ENCODE assay signal across 33 cellular contexts in the genomic region with DNA sequence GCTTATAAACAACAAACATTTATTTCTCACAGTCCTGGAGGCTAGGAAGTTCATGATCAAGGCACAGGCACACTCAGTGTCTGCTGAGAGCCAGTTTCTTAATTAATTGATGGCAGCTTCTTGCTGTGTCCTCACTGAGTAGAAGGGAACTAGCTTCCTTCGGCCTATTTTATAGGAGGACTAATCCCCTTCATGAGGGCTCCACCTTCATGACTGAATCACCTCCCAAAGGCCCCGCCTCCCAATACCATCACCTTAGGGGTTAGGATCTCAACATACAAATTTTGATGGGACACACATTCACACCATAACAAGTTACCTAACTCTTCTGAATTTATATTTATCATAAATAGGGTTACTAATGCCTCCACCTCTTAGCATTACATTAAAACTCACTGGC.
"Had no signal": no experiment of that assay in that cellular context is flagged by ENCODE, and none has a peak within 500 bp of the region (broad histone marks: within the 10 kb centered on the region; RNA-seq: fewer than 3 reads in every experiment).

No MANE protein-coding gene starts in this region.

- H3K9me3 Mint-ChIP-seq: activated CD4-positive, alpha-beta memory T cell treated with anti-CD3 and anti-CD28 coated beads, Interleukin-2, amount 10 ng/mL, durations not matched to agents 7 days and 5 days; activated naive CD4-positive, alpha-beta T cell treated with anti-CD3 and anti-CD28 coated beads, Interleukin-2, amount 10 ng/mL, durations not matched to agents 7 days and 5 days; activated naive CD8-positive, alpha-beta T cell treated with anti-CD3 and anti-CD28 coated beads, Interleukin-2, amount 10 ng/mL, durations not matched to agents 7 days and 5 days; activated T-cell treated with anti-CD3 and anti-CD28 coated beads, Interleukin-2, amount 50 U/mL, for 24 hours; brain; effector memory CD8-positive, alpha-beta T cell; natural killer cell treated with Interleukin-12 subunit alpha and Interleukin-12 subunit beta and Interleukin-15 and Interleukin-18, amount 100 ng/mL, for 72 hours; stimulated activated naive CD8-positive, alpha-beta T cell treated with anti-CD3 and anti-CD28 coated beads, Interleukin-15, Interleukin-2, amounts not matched to agents 100 ng/mL and 50 ng/mL, for 24 hours had no signal

- ATAC-seq: activated CD4-positive, CD25-positive, alpha-beta regulatory T cell treated with anti-CD3 and anti-CD28 coated beads, Interleukin-2, amount 50 U/mL, for 24 hours; effector memory CD8-positive, alpha-beta T cell; heart right ventricle; left lung; lower lobe of right lung; natural killer cell treated with Interleukin-12 subunit alpha and Interleukin-12 subunit beta and Interleukin-15 and Interleukin-18, amount 100 ng/mL, for 72 hours; pancreas; sciatic nerve had no signal

- H3K27ac ChIP-seq: ascending aorta, coronary artery, dorsolateral prefrontal cortex, esophagus muscularis mucosa, heart right ventricle, left lung, lower lobe of right lung, pancreas, prostate gland, skin epidermis, thoracic aorta, uterus, VCaP had no signal

- H3K27ac Mint-ChIP-seq: activated CD4-positive, alpha-beta memory T cell treated with anti-CD3 and anti-CD28 coated beads, Interleukin-2, amount 10 ng/mL, durations not matched to agents 7 days and 5 days; activated naive CD4-positive, alpha-beta T cell treated with anti-CD3 and anti-CD28 coated beads, Interleukin-2, amount 10 ng/mL, durations not matched to agents 7 days and 5 days; activated naive CD8-positive, alpha-beta T cell treated with anti-CD3 and anti-CD28 coated beads, Interleukin-2, amount 10 ng/mL, durations not matched to agents 7 days and 5 days; activated T-cell treated with anti-CD3 and anti-CD28 coated beads, Interleukin-2, amount 50 U/mL, for 24 hours; effector memory CD8-positive, alpha-beta T cell; natural killer cell treated with Interleukin-12 subunit alpha and Interleukin-12 subunit beta and Interleukin-15 and Interleukin-18, amount 100 ng/mL, for 72 hours; stimulated activated naive CD8-positive, alpha-beta T cell treated with anti-CD3 and anti-CD28 coated beads, Interleukin-15, Interleukin-2, amounts not matched to agents 100 ng/mL and 50 ng/mL, for 24 hours had no signal

- DNase-seq: activated CD4-positive, alpha-beta memory T cell treated with anti-CD3 and anti-CD28 coated beads, Interleukin-2, amount 10 ng/mL, durations not matched to agents 7 days and 5 days; activated CD4-positive, alpha-beta T cell treated with anti-CD3 and anti-CD28 coated beads for 48 hours; activated CD8-positive, alpha-beta memory T cell treated with anti-CD3 and anti-CD28 coated beads, Interleukin-2, amount 50 U/mL, for 48 hours; activated gamma-delta T cell; activated naive CD4-positive, alpha-beta T cell treated with anti-CD3 and anti-CD28 coated beads, Interleukin-2, amount 10 ng/mL, durations not matched to agents 7 days and 5 days; activated naive CD8-positive, alpha-beta T cell treated with anti-CD3 and anti-CD28 coated beads, Interleukin-2, amount 10 ng/mL, durations not matched to agents 7 days and 5 days; activated T-cell treated with anti-CD3 and anti-CD28 coated beads, Interleukin-2, amount 50 U/mL, for 24 hours; dorsolateral prefrontal cortex; effector memory CD8-positive, alpha-beta T cell; foreskin melanocyte; heart right ventricle; left lung; lower lobe of right lung; mesenchymal stem cell; pancreas; retina; stimulated activated CD4-positive, alpha-beta T cell treated with anti-CD3 and anti-CD28 coated beads, Interleukin-12 subunit alpha, Interleukin-12 subunit beta, amount 100 ng/mL, for 4 hours; stimulated activated CD4-positive, alpha-beta T cell treated with anti-CD3 and anti-CD28 coated beads, Interleukin-4, amount 100 ng/mL, for 1 hour; uterus had no signal

- H3K9me3 ChIP-seq: ascending aorta, esophagus muscularis mucosa, heart right ventricle, left lung, lower lobe of right lung, pancreas, prostate gland, thoracic aorta, uterus had no signal

- H3K36me3 ChIP-seq: ascending aorta, esophagus muscularis mucosa, left lung, lower lobe of right lung, pancreas, prostate gland, thoracic aorta, uterus had no signal

- H3K36me3 Mint-ChIP-seq: natural killer cell treated with Interleukin-12 subunit alpha and Interleukin-12 subunit beta and Interleukin-15 and Interleukin-18, amount 100 ng/mL, for 72 hours had no signal

- FAIRE-seq: endothelial cell of umbilical vein, pancreas had no signal

- H3K4me3 ChIP-seq: ascending aorta, coronary artery, dorsolateral prefrontal cortex, esophagus muscularis mucosa, heart right ventricle, left lung, lower lobe of right lung, pancreas, prostate gland, skin epidermis, thoracic aorta, uterus had no signal

- H3K27me3 Mint-ChIP-seq: activated CD4-positive, alpha-beta memory T cell treated with anti-CD3 and anti-CD28 coated beads, Interleukin-2, amount 10 ng/mL, durations not matched to agents 7 days and 5 days; activated naive CD4-positive, alpha-beta T cell treated with anti-CD3 and anti-CD28 coated beads, Interleukin-2, amount 10 ng/mL, durations not matched to agents 7 days and 5 days; activated naive CD8-positive, alpha-beta T cell treated with anti-CD3 and anti-CD28 coated beads, Interleukin-2, amount 10 ng/mL, durations not matched to agents 7 days and 5 days; activated T-cell treated with anti-CD3 and anti-CD28 coated beads, Interleukin-2, amount 50 U/mL, for 24 hours; brain; natural killer cell treated with Interleukin-12 subunit alpha and Interleukin-12 subunit beta and Interleukin-15 and Interleukin-18, amount 100 ng/mL, for 72 hours; stimulated activated naive CD8-positive, alpha-beta T cell treated with anti-CD3 and anti-CD28 coated beads, Interleukin-15, Interleukin-2, amounts not matched to agents 100 ng/mL and 50 ng/mL, for 24 hours; type B pancreatic cell had no signal

- H3K4me3 Mint-ChIP-seq: activated CD4-positive, alpha-beta memory T cell treated with anti-CD3 and anti-CD28 coated beads, Interleukin-2, amount 10 ng/mL, durations not matched to agents 7 days and 5 days; activated naive CD4-positive, alpha-beta T cell treated with anti-CD3 and anti-CD28 coated beads, Interleukin-2, amount 10 ng/mL, durations not matched to agents 7 days and 5 days; activated naive CD8-positive, alpha-beta T cell treated with anti-CD3 and anti-CD28 coated beads, Interleukin-2, amount 10 ng/mL, durations not matched to agents 7 days and 5 days; activated T-cell treated with anti-CD3 and anti-CD28 coated beads, Interleukin-2, amount 50 U/mL, for 24 hours; brain; effector memory CD8-positive, alpha-beta T cell; natural killer cell treated with Interleukin-12 subunit alpha and Interleukin-12 subunit beta and Interleukin-15 and Interleukin-18, amount 100 ng/mL, for 72 hours; stimulated activated naive CD8-positive, alpha-beta T cell treated with anti-CD3 and anti-CD28 coated beads, Interleukin-15, Interleukin-2, amounts not matched to agents 100 ng/mL and 50 ng/mL, for 24 hours; type B pancreatic cell had no signal

- H3K4me1 ChIP-seq: pancreas, prostate gland, uterus had no signal

- H3K27me3 ChIP-seq: ascending aorta, dorsolateral prefrontal cortex, esophagus muscularis mucosa, heart right ventricle, left lung, pancreas, uterus had no signal
